Comparison of ENCODE assay signal across 14 cellular contexts in genomic region chr3:177146646-177147045, GRCh38. TPM values are rescaled to one million over a fixed set of nuclear protein-coding genes. Genes with fewer than 3 reads are reported as not detected.
DNase-seq lines count a peak whose midpoint lies in the region; ATAC-seq and TF ChIP-seq lines count a peak whose summit lies in the region.
"Had no signal": no experiment of that assay in that cellular context is flagged by ENCODE, and none has a peak within 500 bp of the region (broad histone marks: within the 10 kb centered on the region; RNA-seq: fewer than 3 reads in every experiment).

No MANE protein-coding gene starts in this region.

- H3K4me3 Mint-ChIP-seq in CD4-positive, alpha-beta T cell, result peak overlapping the region; percentile 44
- no peak overlapping the region for H3K4me3 Mint-ChIP-seq in activated T-helper 2 cell treated with anti-CD3 and anti-CD28 coated beads, Interferon-gamma antibody, Interleukin-2, Interleukin-4, amounts not matched to agents 10 μg/mL and 5 μg/mL and 100 μg/mL, durations not matched to agents 14 hours and 24 hours and 36 hours (ENCODE audit: low read depth)
- no peak overlapping the region for H3K4me3 Mint-ChIP-seq in mesothelial cell of epicardium

- H2AK5ac ChIP-seq in IMR-90 (ENCODE audit: low read depth, low read length), result no peak overlapping the region

- no peak overlapping the region for H2BK15ac ChIP-seq in IMR-90 (ENCODE audit: low read depth, low read length)

- peaks cover 84% of the 10 kb centered on the region for H4K20me1 ChIP-seq in IMR-90 (ENCODE audit: insufficient read depth, low read length)

- H4K8ac ChIP-seq in IMR-90 (ENCODE audit: low read depth in 2 of 2, low read length in 2 of 2), result no peak overlapping the region

- H2BK20ac ChIP-seq in IMR-90 (ENCODE audit: low read depth, low read length), result no peak overlapping the region

- no peak overlapping the region for H3K23ac ChIP-seq in IMR-90 (ENCODE audit: low read depth, low read length)

- H3K4ac ChIP-seq in IMR-90 (ENCODE audit: low read depth, low read length), result no peak overlapping the region

- peaks cover 24% of the 10 kb centered on the region for H3K9me1 ChIP-seq in IMR-90 (ENCODE audit: insufficient read depth, low read length)

- H3K4me1 Mint-ChIP-seq in CD4-positive, alpha-beta T cell (ENCODE audit: low read depth), result peaks cover 88% of the 10 kb centered on the region
- peaks cover 69% of the 10 kb centered on the region for H3K4me1 Mint-ChIP-seq in activated T-helper 2 cell treated with anti-CD3 and anti-CD28 coated beads, Interferon-gamma antibody, Interleukin-2, Interleukin-4, amounts not matched to agents 10 μg/mL and 5 μg/mL and 100 μg/mL, durations not matched to agents 14 hours and 24 hours and 36 hours (ENCODE audit: low read depth)
- H3K4me1 Mint-ChIP-seq in mesothelial cell of epicardium, result peaks cover 63% of the 10 kb centered on the region

- TF ChIP-seq POLR2A in IMR-90 (IDR thresholded peaks at IDR 0.05; ENCODE audit: low read depth, low read length), result no peak

- ATAC-seq in CD4-positive, alpha-beta T cell (ENCODE audit: poor library complexity), result no peak
- ATAC-seq in IMR-90 (ENCODE audit: low read depth), result no peak
- ATAC-seq in GM21619 (IDR thresholded peaks at IDR 0.05; ENCODE audit: unreplicated experiment), result no peak
- no peak for ATAC-seq in GM18861 (IDR thresholded peaks at IDR 0.05; ENCODE audit: unreplicated experiment)

- intact Hi-C loops in CD4-positive, alpha-beta T cell (cut with DNase I, micrococcal nuclease), result no loop called here
- intact Hi-C loops in IMR-90 (cut with micrococcal nuclease), result no loop called here
- intact Hi-C loops in activated T-helper 2 cell treated with anti-CD3 and anti-CD28 coated beads, Interferon-gamma antibody, Interleukin-2, Interleukin-4, amounts not matched to agents 10 μg/mL and 5 μg/mL and 100 μg/mL, durations not matched to agents 14 hours and 24 hours and 36 hours (cut with micrococcal nuclease), result loop anchor here (2.0 to 10.0 kb wide), 4 partner anchors 39 to 638 kb away; no protein-coding TSS in a partner anchor

- no peak overlapping the region for H4K5ac ChIP-seq in IMR-90 (ENCODE audit: low read depth, low read length)

- H3K79me1 ChIP-seq in IMR-90 (ENCODE audit: low read depth in 1 of 2, low read length in 2 of 2), result peaks cover 39 to 81% of the 10 kb centered on the region in 2 experiments

- H4K91ac ChIP-seq in IMR-90 (ENCODE audit: insufficient read depth, low read depth, low read length), result no peak overlapping the region

- TF ChIP-seq CTCF in CD4-positive, alpha-beta T cell (IDR thresholded peaks at IDR 0.05), result no peak
- TF ChIP-seq CTCF in IMR-90 (conservative IDR thresholded peaks at IDR 0.05; ENCODE audit: low read depth, low read length), result no peak
- no peak for TF ChIP-seq CTCF in mesothelial cell of epicardium (IDR thresholded peaks at IDR 0.05; ENCODE audit: unreplicated experiment)

- BruUV-seq in IMR-90 (replicated peaks; lab: Mats Ljungman, UMichigan), result no TSS peak

- H3K4me2 ChIP-seq in IMR-90 (ENCODE audit: low read depth, low read length), result no peak overlapping the region

- 20% methylated on average over 1 of the region's 4 CpGs; no CpG with 5 or more reads in 1 of the 2 experiments for WGBS in IMR-90 (ENCODE audit: extremely low coverage in 2 of 2, insufficient read length in 1 of 2), 2 experiments

- H3K27me3 ChIP-seq in CD4-positive, alpha-beta T cell (ENCODE audit: control insufficient read depth, insufficient read depth, low read length), result no peaks in the 10 kb centered on the region
- no peaks in the 10 kb centered on the region for H3K27me3 ChIP-seq in IMR-90 (ENCODE audit: control insufficient read depth, insufficient read depth, low read length)
- H3K27me3 ChIP-seq: esophagus squamous epithelium, right atrium auricular region, testis had no signal

- no peak overlapping the region for H2AFZ ChIP-seq in IMR-90 (replicated peaks; ENCODE audit: low read length, poor library complexity)

- H3K27ac ChIP-seq in CD4-positive, alpha-beta T cell (ENCODE audit: low read depth, low read length), result no peak overlapping the region
- no peak overlapping the region for H3K27ac ChIP-seq in IMR-90 (ENCODE audit: insufficient read depth, low read length)
- H3K27ac ChIP-seq: esophagus squamous epithelium, right atrium auricular region, testis had no signal

- no peaks in the 10 kb centered on the region for H3K36me3 Mint-ChIP-seq in CD4-positive, alpha-beta T cell (ENCODE audit: low read depth)
- peaks cover 17% of the 10 kb centered on the region for H3K36me3 Mint-ChIP-seq in activated T-helper 2 cell treated with anti-CD3 and anti-CD28 coated beads, Interferon-gamma antibody, Interleukin-2, Interleukin-4, amounts not matched to agents 10 μg/mL and 5 μg/mL and 100 μg/mL, durations not matched to agents 14 hours and 24 hours and 36 hours (ENCODE audit: low read depth)
- no peaks in the 10 kb centered on the region for H3K36me3 Mint-ChIP-seq in mesothelial cell of epicardium

- peaks cover 16% of the 10 kb centered on the region for H3K4me1 ChIP-seq in IMR-90 (ENCODE audit: control insufficient read depth, insufficient read depth, low read length)
- H3K4me1 ChIP-seq: testis had no signal

- no peak overlapping the region for H3K56ac ChIP-seq in IMR-90 (ENCODE audit: extremely low read depth, insufficient read depth, low read length)

- H3K18ac ChIP-seq in IMR-90 (ENCODE audit: low read depth, low read length), result no peak overlapping the region

- H3K27me3 Mint-ChIP-seq in CD4-positive, alpha-beta T cell, result no peaks in the 10 kb centered on the region
- no peaks in the 10 kb centered on the region for H3K27me3 Mint-ChIP-seq in activated T-helper 2 cell treated with anti-CD3 and anti-CD28 coated beads, Interferon-gamma antibody, Interleukin-2, Interleukin-4, amounts not matched to agents 10 μg/mL and 5 μg/mL and 100 μg/mL, durations not matched to agents 14 hours and 24 hours and 36 hours (ENCODE audit: low read depth)
- no peaks in the 10 kb centered on the region for H3K27me3 Mint-ChIP-seq in mesothelial cell of epicardium (ENCODE audit: low read depth)
- H3K27me3 Mint-ChIP-seq: central memory CD8-positive, alpha-beta T cell had no signal

- no peak for DNase-seq in CD4-positive, alpha-beta T cell
- DNase-seq in IMR-90 (peak; percentile 39), mesothelial cell of epicardium (ENCODE audit: low spot score in 2 of 2, unreplicated experiment in 2 of 2) (no peak), Kasumi-1 (lab: John Stamatoyannopoulos, UW) (no peak), NOMO-1 (lab: John Stamatoyannopoulos, UW; ENCODE audit: unreplicated experiment in 2 of 2) (no peak)
- DNase-seq in activated T-helper 2 cell treated with anti-CD3 and anti-CD28 coated beads, Interferon-gamma antibody, Interleukin-2, Interleukin-4, amounts not matched to agents 10 μg/mL and 5 μg/mL and 100 μg/mL, durations not matched to agents 14 hours and 24 hours and 36 hours (ENCODE audit: low spot score), result no peak
- DNase-seq: esophagus squamous epithelium, KBM-7, NCI-H2081, testis had no signal

- H3K27ac Mint-ChIP-seq in CD4-positive, alpha-beta T cell, result peak overlapping the region; percentile 90
- H3K27ac Mint-ChIP-seq in activated T-helper 2 cell treated with anti-CD3 and anti-CD28 coated beads, Interferon-gamma antibody, Interleukin-2, Interleukin-4, amounts not matched to agents 10 μg/mL and 5 μg/mL and 100 μg/mL, durations not matched to agents 14 hours and 24 hours and 36 hours, result peak overlapping the region; percentile 61
- H3K27ac Mint-ChIP-seq in mesothelial cell of epicardium, result peak overlapping the region; percentile 43

- POLR2A ChIA-PET in CD4-positive, alpha-beta T cell (lab: Charles Lee), result interaction anchor here (0.7 to 3.7 kb wide), 7 partner anchors 11 to 213 kb away, joined by 3 to 32 read pairs (median 4); partner anchors contain the start of gene TBL1XR1
- POLR2A ChIA-PET in IMR-90 (lab: Charles Lee; ENCODE audit: unreplicated experiment), result no interaction called here

- H3K4me3 ChIP-seq in IMR-90 (ENCODE audit: insufficient read depth, low read depth, low read length), result no peak overlapping the region
- H3K4me3 ChIP-seq: esophagus squamous epithelium, right atrium auricular region, testis had no signal

- H3K36me3 ChIP-seq in IMR-90 (ENCODE audit: control insufficient read depth, insufficient read depth, low read length), result no peaks in the 10 kb centered on the region
- H3K36me3 ChIP-seq: esophagus squamous epithelium, right atrium auricular region had no signal

- dilution Hi-C loops in IMR-90 (cut with HindIII; ENCODE audit: low sequenced_read_pairs, unreplicated experiment), result no loop called here

- no peak overlapping the region for H2BK5ac ChIP-seq in IMR-90 (ENCODE audit: low read depth, low read length, poor library complexity, severe bottlenecking)

- in situ Hi-C loops in IMR-90 (cut with MboI; ENCODE audit: low sequenced_read_pairs), result no loop called here

- no peak overlapping the region for H2AK9ac ChIP-seq in IMR-90 (replicated peaks; ENCODE audit: low read depth, low read length, poor library complexity)

- no peak for TF ChIP-seq RAD21 in IMR-90 (IDR thresholded peaks at IDR 0.05; ENCODE audit: low read length)

- no peaks in the 10 kb centered on the region for H3K9me3 ChIP-seq in CD4-positive, alpha-beta T cell (ENCODE audit: control insufficient read depth, low read length)
- no peaks in the 10 kb centered on the region for H3K9me3 ChIP-seq in IMR-90 (ENCODE audit: control insufficient read depth, insufficient read depth, low read length)
- H3K9me3 ChIP-seq: esophagus squamous epithelium, right atrium auricular region, testis had no signal

- no peak overlapping the region for H3K9ac ChIP-seq in IMR-90 (ENCODE audit: low read depth, low read length)

- no peak overlapping the region for H2BK120ac ChIP-seq in IMR-90 (ENCODE audit: low read depth, low read length)

- H3K9me3 Mint-ChIP-seq in CD4-positive, alpha-beta T cell, result no peaks in the 10 kb centered on the region
- H3K9me3 Mint-ChIP-seq in activated T-helper 2 cell treated with anti-CD3 and anti-CD28 coated beads, Interferon-gamma antibody, Interleukin-2, Interleukin-4, amounts not matched to agents 10 μg/mL and 5 μg/mL and 100 μg/mL, durations not matched to agents 14 hours and 24 hours and 36 hours, result no peaks in the 10 kb centered on the region
- no peaks in the 10 kb centered on the region for H3K9me3 Mint-ChIP-seq in mesothelial cell of epicardium
- H3K9me3 Mint-ChIP-seq: central memory CD8-positive, alpha-beta T cell had no signal

- H3K14ac ChIP-seq in IMR-90 (replicated peaks; ENCODE audit: low read depth, low read length), result no peak overlapping the region

- CTCF ChIA-PET in CD4-positive, alpha-beta T cell (lab: Charles Lee), result no interaction called here
- CTCF ChIA-PET in IMR-90 (lab: Yijun Ruan, JAX), result no interaction called here

TF ChIP-seq in IMR-90, 13 proteins besides CTCF, POLR2A, EP300 and RAD21 (continues in another document):
- no peak for TF ChIP-seq FOS (IDR thresholded peaks at IDR 0.05; ENCODE audit: low read depth, low read length)

RNA-seq across cellular contexts. Expression of gene TBL1XR1, which starts 50.6 kb away (rescaled TPM):
- 10 to 100 TPM; 63.2 to 67.8 TPM for total RNA-seq in CD4-positive, alpha-beta T cell
- 170 and 181 TPM in 2 replicates for total RNA-seq in IMR-90 (2012; rRNA removed)
- 25.2 and 29.3 TPM in 2 replicates for polyA plus RNA-seq in IMR-90 (2012; rRNA removed)
- polyA plus RNA-seq in IMR-90 (2012; cell fraction: cytosol; rRNA removed), result 6.6 and 8.7 TPM in 2 replicates
- 7.5 and 56.1 TPM in 2 replicates for polyA plus RNA-seq in IMR-90 (2012; cell fraction: nucleus; rRNA removed; ENCODE audit: low replicate concordance)
- 168 and 169 TPM in 2 replicates for total RNA-seq in activated T-helper 2 cell treated with anti-CD3 and anti-CD28 coated beads, Interferon-gamma antibody, Interleukin-2, Interleukin-4, amounts not matched to agents 10 μg/mL and 5 μg/mL and 100 μg/mL, durations not matched to agents 14 hours and 24 hours and 36 hours
- 226 to 243 TPM (median 239 TPM) in 3 replicates for total RNA-seq in mesothelial cell of epicardium
